ENCODE assay signal across 9 cellular contexts in the genomic region with DNA sequence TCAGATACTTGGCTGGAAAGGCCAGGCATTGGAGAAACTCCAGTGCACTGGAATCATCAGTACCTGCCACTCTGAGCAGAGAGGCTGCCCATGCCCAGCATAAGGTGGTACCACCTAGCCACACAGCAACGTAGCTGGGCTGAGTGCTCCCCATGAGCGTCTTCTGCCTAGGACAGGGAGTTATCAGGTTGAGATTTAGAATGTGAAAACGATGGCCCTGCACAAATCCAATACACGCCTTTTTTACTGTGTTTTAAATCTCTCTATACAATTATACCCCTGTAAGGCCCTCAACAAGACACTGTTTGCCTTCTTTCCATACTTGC.
DNase-seq lines count a peak whose midpoint lies in the region; ATAC-seq and TF ChIP-seq lines count a peak whose summit lies in the region.
"Had no signal": no experiment of that assay in that cellular context is flagged by ENCODE, and none has a peak within 500 bp of the region (broad histone marks: within the 10 kb centered on the region; RNA-seq: fewer than 3 reads in every experiment).

No MANE protein-coding gene starts in this region.

- H3K27ac Mint-ChIP-seq in activated T-helper 1 cell treated with anti-CD3 and anti-CD28 coated beads, Interleukin-12 subunit alpha, Interleukin-12 subunit beta, Interleukin-2, Interleukin-4 antibody, amounts not matched to agents 30 ng/mL and 10 ng/mL and 1 ng/mL, durations not matched to agents 14 hours and 24 hours and 36 hours = peak overlapping the region; percentile 86
- H3K27ac Mint-ChIP-seq in immature natural killer cell = peak overlapping the region; percentile 89 to 98 (median 97)
- H3K27ac Mint-ChIP-seq in stimulated activated naive B cell treated with anti-CD40 and anti-IgM and Interleukin-4, amounts not matched to agents 10 μg/mL and 1 μg/mL and 100 μg/mL, for 72 hours = peak overlapping the region; percentile 91

- H3K36me3 Mint-ChIP-seq in activated T-helper 1 cell treated with anti-CD3 and anti-CD28 coated beads, Interleukin-12 subunit alpha, Interleukin-12 subunit beta, Interleukin-2, Interleukin-4 antibody, amounts not matched to agents 30 ng/mL and 10 ng/mL and 1 ng/mL, durations not matched to agents 14 hours and 24 hours and 36 hours (ENCODE audit: low read depth) = peaks cover 19% of the 10 kb centered on the region
- H3K36me3 Mint-ChIP-seq in immature natural killer cell = no peaks in the 10 kb centered on the region
- H3K36me3 Mint-ChIP-seq in stimulated activated naive B cell treated with anti-CD40 and anti-IgM and Interleukin-4, amounts not matched to agents 10 μg/mL and 1 μg/mL and 100 μg/mL, for 72 hours = peaks cover 6 to 9% of the 10 kb centered on the region in 2 donors

- no peak for TF ChIP-seq CTCF in HFF-Myc (IDR thresholded peaks at IDR 0.05; ENCODE audit: low read depth, low read length, missing control alignments)

- intact Hi-C loops in activated T-helper 1 cell treated with anti-CD3 and anti-CD28 coated beads, Interleukin-12 subunit alpha, Interleukin-12 subunit beta, Interleukin-2, Interleukin-4 antibody, amounts not matched to agents 30 ng/mL and 10 ng/mL and 1 ng/mL, durations not matched to agents 14 hours and 24 hours and 36 hours (cut with micrococcal nuclease) = loop anchor here (5.0 to 10.0 kb wide), 3 partner anchors 300 to 517 kb away; partner anchors contain the start of genes ABCD4, ALDH6A1 and LIN52

- no peaks in the 10 kb centered on the region for H3K9me3 Mint-ChIP-seq in activated T-helper 1 cell treated with anti-CD3 and anti-CD28 coated beads, Interleukin-12 subunit alpha, Interleukin-12 subunit beta, Interleukin-2, Interleukin-4 antibody, amounts not matched to agents 30 ng/mL and 10 ng/mL and 1 ng/mL, durations not matched to agents 14 hours and 24 hours and 36 hours
- no peaks in the 10 kb centered on the region for H3K9me3 Mint-ChIP-seq in immature natural killer cell
- H3K9me3 Mint-ChIP-seq in stimulated activated naive B cell treated with anti-CD40 and anti-IgM and Interleukin-4, amounts not matched to agents 10 μg/mL and 1 μg/mL and 100 μg/mL, for 72 hours = no peaks in the 10 kb centered on the region

- H3K4me3 ChIP-seq in HFF-Myc (replicated peaks; ENCODE audit: low read depth, low read length) = peak overlapping the region; percentile 67

- peaks cover 64% of the 10 kb centered on the region for H3K4me1 Mint-ChIP-seq in activated T-helper 1 cell treated with anti-CD3 and anti-CD28 coated beads, Interleukin-12 subunit alpha, Interleukin-12 subunit beta, Interleukin-2, Interleukin-4 antibody, amounts not matched to agents 30 ng/mL and 10 ng/mL and 1 ng/mL, durations not matched to agents 14 hours and 24 hours and 36 hours (ENCODE audit: low read depth)
- peaks cover 70 to 75% of the 10 kb centered on the region in 2 donors for H3K4me1 Mint-ChIP-seq in immature natural killer cell
- peaks cover 49 to 76% of the 10 kb centered on the region in 2 donors for H3K4me1 Mint-ChIP-seq in stimulated activated naive B cell treated with anti-CD40 and anti-IgM and Interleukin-4, amounts not matched to agents 10 μg/mL and 1 μg/mL and 100 μg/mL, for 72 hours

- H3K27me3 Mint-ChIP-seq in activated T-helper 1 cell treated with anti-CD3 and anti-CD28 coated beads, Interleukin-12 subunit alpha, Interleukin-12 subunit beta, Interleukin-2, Interleukin-4 antibody, amounts not matched to agents 30 ng/mL and 10 ng/mL and 1 ng/mL, durations not matched to agents 14 hours and 24 hours and 36 hours (ENCODE audit: insufficient read depth) = no peaks in the 10 kb centered on the region
- H3K27me3 Mint-ChIP-seq in immature natural killer cell (ENCODE audit: low read depth in 3 of 3) = peaks cover 0 to 22% (median 16%) of the 10 kb centered on the region in 3 donors
- H3K27me3 Mint-ChIP-seq in stimulated activated naive B cell treated with anti-CD40 and anti-IgM and Interleukin-4, amounts not matched to agents 10 μg/mL and 1 μg/mL and 100 μg/mL, for 72 hours = no peaks in the 10 kb centered on the region

- no peak for DNase-seq in HFF-Myc (ENCODE audit: extremely low read depth, low read depth)
- DNase-seq in activated T-helper 1 cell treated with anti-CD3 and anti-CD28 coated beads, Interleukin-12 subunit alpha, Interleukin-12 subunit beta, Interleukin-2, Interleukin-4 antibody, amounts not matched to agents 30 ng/mL and 10 ng/mL and 1 ng/mL, durations not matched to agents 14 hours and 24 hours and 36 hours (ENCODE audit: low spot score) = no peak
- no peak for DNase-seq in immature natural killer cell
- no peak for DNase-seq in stimulated activated naive B cell treated with anti-CD40 and anti-IgM and Interleukin-4, amounts not matched to agents 10 μg/mL and 1 μg/mL and 100 μg/mL, for 72 hours
- DNase-seq in HUDEP-2 (lab: John Stamatoyannopoulos, UW; ENCODE audit: unreplicated experiment in 76 of 76) = no peak
- DNase-seq: activated naive CD4-positive, alpha-beta T cell treated with anti-CD3 and anti-CD28 coated beads, Interleukin-2, amount 50 U/mL, for 16 hours had no signal

- no peak for ATAC-seq in stimulated activated naive B cell treated with anti-CD40 and anti-IgM and Interleukin-4, amounts not matched to agents 10 μg/mL and 1 μg/mL and 100 μg/mL, for 72 hours (replicated peaks)
- ATAC-seq in GM19463 (IDR thresholded peaks at IDR 0.05; ENCODE audit: unreplicated experiment) (no peak), HG03175 (IDR thresholded peaks at IDR 0.05; ENCODE audit: unreplicated experiment) (no peak), HG03442 (IDR thresholded peaks at IDR 0.05; ENCODE audit: unreplicated experiment) (no peak)

- peak overlapping the region; percentile 92 for H3K4me3 Mint-ChIP-seq in activated T-helper 1 cell treated with anti-CD3 and anti-CD28 coated beads, Interleukin-12 subunit alpha, Interleukin-12 subunit beta, Interleukin-2, Interleukin-4 antibody, amounts not matched to agents 30 ng/mL and 10 ng/mL and 1 ng/mL, durations not matched to agents 14 hours and 24 hours and 36 hours
- H3K4me3 Mint-ChIP-seq in immature natural killer cell = peak overlapping the region; percentile 94 to 99 (median 94)
- peak overlapping the region; percentile 89 to 91 for H3K4me3 Mint-ChIP-seq in stimulated activated naive B cell treated with anti-CD40 and anti-IgM and Interleukin-4, amounts not matched to agents 10 μg/mL and 1 μg/mL and 100 μg/mL, for 72 hours
